8 cellular contexts compared by ENCODE assay signal in the genomic region with DNA sequence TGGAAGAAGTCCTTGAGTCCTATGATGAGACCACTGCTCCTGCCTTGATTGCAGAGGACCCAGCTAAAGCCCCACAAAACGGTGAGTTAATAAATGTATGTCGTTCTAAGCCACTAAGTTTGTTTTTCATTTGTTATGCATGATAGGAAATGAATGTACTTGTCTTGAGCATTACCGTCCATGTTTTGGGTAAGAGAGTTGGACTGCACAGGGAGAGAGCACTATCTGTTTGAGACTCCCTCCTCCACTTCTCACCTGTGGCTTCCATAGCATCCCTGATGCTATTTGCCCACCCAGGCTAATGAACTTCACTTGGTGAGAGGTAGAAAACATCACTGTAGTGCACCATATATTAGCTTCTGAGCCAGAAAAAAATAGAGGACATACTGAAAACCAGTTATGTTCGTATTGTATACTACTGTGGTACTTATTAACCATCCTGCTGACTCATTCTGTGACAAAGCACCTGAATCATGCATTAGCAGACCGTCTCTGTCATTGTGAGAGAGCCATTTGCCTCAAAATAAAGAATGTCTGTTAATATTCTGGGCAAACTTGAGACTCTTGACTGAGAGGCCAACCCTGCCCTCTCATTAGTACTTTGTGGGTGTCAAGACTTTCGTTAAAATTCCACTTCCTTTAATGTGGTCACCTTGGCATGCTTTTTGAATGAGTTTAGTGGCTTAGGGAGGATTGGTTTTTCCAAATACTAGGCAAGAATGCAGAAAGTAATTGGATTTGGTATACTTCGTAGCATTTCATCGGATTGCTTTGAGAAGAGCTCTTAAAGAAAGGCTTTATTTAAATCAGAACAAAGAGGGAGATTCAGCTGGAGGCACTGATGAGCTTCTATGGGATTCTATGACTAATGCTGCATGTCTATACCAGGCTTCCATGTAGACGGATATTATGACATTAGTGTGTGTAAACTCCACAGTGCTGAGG.
DNase-seq lines count a peak whose midpoint lies in the region; ATAC-seq and TF ChIP-seq lines count a peak whose summit lies in the region.

No MANE protein-coding gene starts in this region.

- BruUV-seq in Calu3 (replicated peaks; lab: Mats Ljungman, UMichigan) (no TSS peak), mammary epithelial cell (replicated peaks; lab: Mats Ljungman, UMichigan) (TSS peak; percentile 43)

- peaks cover 34% of the 10 kb centered on the region for H3K4me1 ChIP-seq in mammary epithelial cell (ENCODE audit: insufficient read depth, low read length)

- no peaks in the 10 kb centered on the region for H3K9me3 ChIP-seq in mammary epithelial cell (replicated peaks; ENCODE audit: insufficient read depth, low read length)

- no peaks in the 10 kb centered on the region for H3K27me3 ChIP-seq in mammary epithelial cell (ENCODE audit: insufficient read depth, low read length)

- no peaks in the 10 kb centered on the region for H3K79me2 ChIP-seq in mammary epithelial cell (ENCODE audit: insufficient read depth, low read length)

- peaks cover 4% of the 10 kb centered on the region for H3K9me3 Mint-ChIP-seq in Calu3 (ENCODE audit: low read depth, unreplicated experiment)

- no peaks in the 10 kb centered on the region for H3K36me3 ChIP-seq in mammary epithelial cell (ENCODE audit: insufficient read depth, low read length)

- ATAC-seq in GM19397 (IDR thresholded peaks at IDR 0.05; ENCODE audit: unreplicated experiment) (peak; percentile 91), HG03196 (IDR thresholded peaks at IDR 0.05; ENCODE audit: unreplicated experiment) (peak; percentile 99), sciatic nerve (no peak)

- H3K27ac Mint-ChIP-seq in Calu3 (ENCODE audit: unreplicated experiment) = peak overlapping the region; percentile 80

- CTCF ChIA-PET in Calu3 (lab: Charles Lee) (no interaction called here), mammary epithelial cell (lab: Charles Lee; ENCODE audit: low non-redundant PET) (no interaction called here)

- no peaks in the 10 kb centered on the region for H3K36me3 Mint-ChIP-seq in Calu3 (ENCODE audit: insufficient read depth, unreplicated experiment)

- peak overlapping the region; percentile 66 for H3K4me2 ChIP-seq in mammary epithelial cell (ENCODE audit: insufficient read depth, low read depth, low read length)

- H4K20me1 ChIP-seq in mammary epithelial cell (ENCODE audit: insufficient read depth, low read length) = no peaks in the 10 kb centered on the region

- H3K4me3 ChIP-seq in mammary epithelial cell (replicated peaks in 1 of 3; ENCODE audit: insufficient read depth in 1 of 3, low read depth in 2 of 3, low read length in 3 of 3) = no peak overlapping the region

- peak overlapping the region; percentile 80 for H3K27ac ChIP-seq in mammary epithelial cell (ENCODE audit: insufficient read depth, low read depth, low read length)

- H3K4me3 Mint-ChIP-seq in Calu3 (ENCODE audit: low read depth, unreplicated experiment) = peak overlapping the region; percentile 19

- in situ Hi-C loops in mammary epithelial cell (cut with MboI; ENCODE audit: low sequenced_read_pairs in 2 of 2) = no loop called here

- peaks cover 41% of the 10 kb centered on the region for H3K4me1 Mint-ChIP-seq in Calu3 (ENCODE audit: low read depth, unreplicated experiment)

- no peak for TF ChIP-seq CTCF in Calu3 (IDR thresholded peaks at IDR 0.05; ENCODE audit: unreplicated experiment)
- no peak for TF ChIP-seq CTCF in mammary epithelial cell (conservative IDR thresholded peaks at IDR 0.05 in 1 of 2, IDR thresholded peaks at IDR 0.05 in 1 of 2; ENCODE audit: extremely low read depth in 1 of 2, insufficient read depth in 1 of 2, low read depth in 1 of 2, low read length in 2 of 2)

- dilution Hi-C loops in mammary epithelial cell (cut with HindIII; ENCODE audit: low sequenced_read_pairs) = no loop called here

- H3K9ac ChIP-seq in mammary epithelial cell (ENCODE audit: insufficient read depth, low read length) = no peak overlapping the region

- no peaks in the 10 kb centered on the region for H3K27me3 Mint-ChIP-seq in Calu3 (ENCODE audit: unreplicated experiment)

- intact Hi-C loops in Calu3 (cut with micrococcal nuclease; ENCODE audit: unreplicated experiment) = no loop called here
- intact Hi-C loops in mammary epithelial cell (cut with micrococcal nuclease) = no loop called here
- intact Hi-C loops in cardiac septum (cut with DNase I) = no loop called here
- intact Hi-C loops in sciatic nerve (cut with DNase I) = no loop called here

- WGBS in mammary epithelial cell (ENCODE audit: low coverage, missing lambda C conversion rate) = 24% methylated on average over 9 of the region's 9 CpGs

- H2AFZ ChIP-seq in mammary epithelial cell (ENCODE audit: low read depth, low read length) = peak overlapping the region; percentile 14

- DNase-seq in Calu3 = peak; percentile 11
- DNase-seq in mammary epithelial cell = peak; percentile 80
- DNase-seq in cardiac septum (ENCODE audit: low spot score) = no peak
- no peak for DNase-seq in sciatic nerve (ENCODE audit: low spot score)
- no peak for DNase-seq in iPS-NIHi7 (ENCODE audit: extremely low spot score)
- DNase-seq in NCI-H446 (lab: John Stamatoyannopoulos, UW) = no peak

Comparison
In these comparisons a context has a peak if more than half of its experiments do, and no peak if none do; other contexts are left out.
1. DNase-seq: peak in Calu3 (single experiment) and mammary epithelial cell (single experiment); none in cardiac septum (single experiment), sciatic nerve (single experiment), iPS-NIHi7 (single experiment) and NCI-H446 (0 of 2).